ENCODE assay signal across 30 cellular contexts in the genomic region with DNA sequence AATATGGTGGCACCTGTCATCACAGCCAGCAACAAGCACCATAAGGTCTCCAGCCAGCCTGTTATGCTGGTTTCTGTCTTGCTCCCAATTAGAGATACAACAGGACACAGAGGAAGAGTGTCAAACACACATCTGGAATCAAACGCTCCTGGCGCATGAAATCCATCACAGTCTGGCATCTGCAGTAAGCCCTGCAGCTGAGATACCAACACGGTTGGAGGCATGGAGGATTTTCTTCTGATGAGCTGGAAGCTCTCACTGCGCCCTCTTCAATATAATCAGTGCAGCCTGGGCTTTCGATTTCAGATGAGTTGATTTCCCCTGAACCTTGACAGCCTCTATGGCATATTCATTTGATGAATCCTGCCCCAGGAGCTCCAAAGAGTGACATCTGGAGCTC.
"Had no signal": no experiment of that assay in that cellular context is flagged by ENCODE, and none has a peak within 500 bp of the region (broad histone marks: within the 10 kb centered on the region; RNA-seq: fewer than 3 reads in every experiment).

No MANE protein-coding gene starts in this region.

- H3K4me3 ChIP-seq: ascending aorta, cardiac muscle cell, heart right ventricle, left lung, ovary, transverse colon had no signal

- FAIRE-seq: endothelial cell of umbilical vein, TTC549 had no signal

- H3K27me3 Mint-ChIP-seq: activated CD4-positive, alpha-beta memory T cell treated with anti-CD3 and anti-CD28 coated beads for 36 hours had no signal

- H3K4me3 Mint-ChIP-seq: activated CD4-positive, alpha-beta memory T cell treated with anti-CD3 and anti-CD28 coated beads for 36 hours; activated CD4-positive, alpha-beta T cell treated with anti-CD3 and anti-CD28 coated beads, Interleukin-2, amount 10 ng/mL, durations not matched to agents 24 days and 14 days; activated naive CD4-positive, alpha-beta T cell treated with anti-CD3 and anti-CD28 coated beads, Interleukin-2, amount 10 ng/mL, durations not matched to agents 7 days and 5 days; activated naive CD8-positive, alpha-beta T cell treated with anti-CD3 and anti-CD28 coated beads, Interleukin-2, amount 10 ng/mL, durations not matched to agents 7 days and 5 days; brain; naive B cell; nephron progenitor cell; T-helper 1 cell treated with Interleukin-12 subunit alpha and Interleukin-12 subunit beta and Interleukin-4 antibody, amounts not matched to agents 30 μg/mL and 1 μg/mL, for 36 hours had no signal

- H3K9me3 Mint-ChIP-seq: activated CD4-positive, alpha-beta memory T cell treated with anti-CD3 and anti-CD28 coated beads for 36 hours; activated CD4-positive, alpha-beta T cell treated with anti-CD3 and anti-CD28 coated beads, Interleukin-2, amount 10 ng/mL, durations not matched to agents 24 days and 14 days; activated naive CD4-positive, alpha-beta T cell treated with anti-CD3 and anti-CD28 coated beads, Interleukin-2, amount 10 ng/mL, durations not matched to agents 7 days and 5 days; activated naive CD8-positive, alpha-beta T cell treated with anti-CD3 and anti-CD28 coated beads, Interleukin-2, amount 10 ng/mL, durations not matched to agents 7 days and 5 days; nephron progenitor cell; T-helper 1 cell treated with Interleukin-12 subunit alpha and Interleukin-12 subunit beta and Interleukin-4 antibody, amounts not matched to agents 30 μg/mL and 1 μg/mL, for 36 hours had no signal

- H3K36me3 Mint-ChIP-seq: activated CD4-positive, alpha-beta memory T cell treated with anti-CD3 and anti-CD28 coated beads for 36 hours; activated naive CD4-positive, alpha-beta T cell treated with anti-CD3 and anti-CD28 coated beads, Interleukin-2, amount 10 ng/mL, durations not matched to agents 7 days and 5 days; activated naive CD8-positive, alpha-beta T cell treated with anti-CD3 and anti-CD28 coated beads, Interleukin-2, amount 10 ng/mL, durations not matched to agents 7 days and 5 days; brain; naive B cell had no signal

- DNase-seq: activated CD4-positive, alpha-beta memory T cell treated with anti-CD3 and anti-CD28 coated beads for 36 hours; activated CD4-positive, alpha-beta T cell treated with anti-CD3 and anti-CD28 coated beads, Interleukin-2, amount 10 ng/mL, durations not matched to agents 24 days and 14 days; activated CD4-positive, CD25-positive, alpha-beta regulatory T cell treated with anti-CD3 and anti-CD28 coated beads, Interleukin-2, amount 50 U/mL, for 72 hours; activated CD8-positive, alpha-beta memory T cell treated with anti-CD3 and anti-CD28 coated beads, Interleukin-2, amount 50 U/mL, for 4 hours; activated gamma-delta T cell; activated naive CD4-positive, alpha-beta T cell treated with anti-CD3 and anti-CD28 coated beads, Interleukin-2, amount 10 ng/mL, durations not matched to agents 7 days and 5 days; activated naive CD8-positive, alpha-beta T cell treated with anti-CD3 and anti-CD28 coated beads, Interleukin-2, amount 10 ng/mL, durations not matched to agents 7 days and 5 days; activated T-cell treated with anti-CD3 and anti-CD28 coated beads, Interleukin-2, amount 50 U/mL, for 1 hour; cortex of kidney; foreskin melanocyte; heart right ventricle; kidney glomerular epithelial cell; left lung; mammary epithelial cell; naive B cell; nephron progenitor cell; retina; stimulated activated CD4-positive, alpha-beta T cell treated with anti-CD3 and anti-CD28 coated beads, Interleukin-15, amount 100 ng/mL, for 24 hours; stimulated activated CD4-positive, alpha-beta T cell treated with anti-CD3 and anti-CD28 coated beads, Interleukin-2, amount 100 ng/mL, for 24 hours; stimulated activated naive CD4-positive, alpha-beta T cell; T-helper 9 cell; transverse colon had no signal

- H3K4me1 Mint-ChIP-seq: activated CD4-positive, alpha-beta T cell treated with anti-CD3 and anti-CD28 coated beads, Interleukin-2, amount 10 ng/mL, durations not matched to agents 24 days and 14 days; activated naive CD4-positive, alpha-beta T cell treated with anti-CD3 and anti-CD28 coated beads, Interleukin-2, amount 10 ng/mL, durations not matched to agents 7 days and 5 days; activated naive CD8-positive, alpha-beta T cell treated with anti-CD3 and anti-CD28 coated beads, Interleukin-2, amount 10 ng/mL, durations not matched to agents 7 days and 5 days; brain; naive B cell; nephron progenitor cell had no signal

- H3K9me3 ChIP-seq: ascending aorta, heart right ventricle, left lung, neutrophil, ovary, transverse colon had no signal

- H3K27ac ChIP-seq: ascending aorta, cardiac muscle cell, heart right ventricle, left lung, neutrophil, ovary, transverse colon had no signal

- H3K4me1 ChIP-seq: ascending aorta, heart right ventricle, left lung, transverse colon had no signal

- H3K27ac Mint-ChIP-seq: activated CD4-positive, alpha-beta memory T cell treated with anti-CD3 and anti-CD28 coated beads for 36 hours; activated CD4-positive, alpha-beta T cell treated with anti-CD3 and anti-CD28 coated beads, Interleukin-2, amount 10 ng/mL, durations not matched to agents 24 days and 14 days; activated naive CD8-positive, alpha-beta T cell treated with anti-CD3 and anti-CD28 coated beads, Interleukin-2, amount 10 ng/mL, durations not matched to agents 7 days and 5 days; naive B cell; nephron progenitor cell; T-helper 1 cell treated with Interleukin-12 subunit alpha and Interleukin-12 subunit beta and Interleukin-4 antibody, amounts not matched to agents 30 μg/mL and 1 μg/mL, for 36 hours had no signal

- ATAC-seq: heart right ventricle, left lung had no signal

- H3K36me3 ChIP-seq: cardiac muscle cell, ovary, transverse colon had no signal

- H3K27me3 ChIP-seq: ascending aorta, cardiac muscle cell, ovary had no signal
